In the genomic region with DNA sequence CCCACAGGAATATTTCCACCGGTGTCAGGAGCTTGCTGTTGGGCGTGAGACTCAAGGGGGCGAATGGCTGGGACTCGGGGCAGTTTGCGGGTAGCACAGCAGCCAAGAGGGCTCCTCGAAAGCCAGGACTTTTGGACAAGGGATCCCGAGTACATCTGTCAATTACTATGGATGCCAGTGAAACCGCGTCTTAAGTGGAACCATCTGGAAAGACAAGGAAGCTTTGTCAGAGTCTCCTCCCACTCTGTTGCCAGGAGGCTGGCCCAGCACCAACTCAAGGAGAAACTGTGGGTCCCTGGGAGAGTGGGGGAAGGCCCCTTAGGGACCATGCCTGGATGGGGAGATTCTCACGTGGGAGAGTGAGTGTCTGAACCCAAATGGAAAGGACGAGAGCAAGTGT, we compare ENCODE assay signal across 20 cellular contexts. TPM values are rescaled to one million over a fixed set of nuclear protein-coding genes. Genes with fewer than 3 reads are reported as not detected.
A peak's percentile ranks its signal among the peaks of the same experiment; 100 is the strongest.
DNase-seq lines count a peak whose midpoint lies in the region; ATAC-seq and TF ChIP-seq lines count a peak whose summit lies in the region.
"Had no signal": no experiment of that assay in that cellular context is flagged by ENCODE, and none has a peak within 500 bp of the region (broad histone marks: within the 10 kb centered on the region; RNA-seq: fewer than 3 reads in every experiment).

No MANE protein-coding gene starts in this region.

- CTCF ChIA-PET in A673 (lab: Charles Lee) = no interaction called here

- no peaks in the 10 kb centered on the region for H3K4me1 ChIP-seq in A673 (ENCODE audit: insufficient read depth, low read length, poor library complexity, severe bottlenecking)
- H3K4me1 ChIP-seq: SJCRH30 had no signal

- H3K9ac ChIP-seq in SK-N-MC (ENCODE audit: insufficient read length) = no peak overlapping the region
- H3K9ac ChIP-seq: BLaER1 treated with 17β-estradiol and CSF1 and Interleukin-3, amounts not matched to agents 10 nM and 100 nM had no signal

- H3K9me3 ChIP-seq in A673 (ENCODE audit: low read depth, low read length, poor library complexity, severe bottlenecking) = peaks cover 9% of the 10 kb centered on the region
- H3K9me3 ChIP-seq in SK-N-MC (ENCODE audit: low read depth, low read length) = no peaks in the 10 kb centered on the region
- H3K9me3 ChIP-seq: SJCRH30 had no signal

- intact Hi-C loops in A673 (cut with micrococcal nuclease; ENCODE audit: unreplicated experiment) = no loop called here

- no peak for TF ChIP-seq CTCF in A673 (conservative IDR thresholded peaks at IDR 0.05; ENCODE audit: low read depth, low read length)

- peak; percentile 43 for DNase-seq in A673 (ENCODE audit: low spot score)
- peak; percentile 2 for DNase-seq in EL
- DNase-seq in SK-N-MC (ENCODE audit: low read depth, low spot score) = peak; percentile 5
- DNase-seq in fibroblast of peridontal ligament (ENCODE audit: extremely low read depth) = peak; percentile 89
- DNase-seq in hypothalamus (lab: John Stamatoyannopoulos, UW) = no peak
- no peak for DNase-seq in activated CD8-positive, alpha-beta memory T cell treated with anti-CD3 and anti-CD28 coated beads, Interleukin-2, amount 50 U/mL, for 4 hours
- DNase-seq: 8988T, DND-41, GDM1, Karpas-422, NCI-H1417 treated with DMSO at 0.1 percent for 48 hours, NCI-H1930, NCI-H345, NCI-H524 treated with DMSO at 0.1 percent for 48 hours, PC-9, SJCRH30, SW 1271 had no signal

- no TSS peak for BruUV-seq in A673 (replicated peaks; lab: Mats Ljungman, UMichigan)

- H3K36me3 ChIP-seq in A673 (ENCODE audit: insufficient read depth, low read length, poor library complexity, severe bottlenecking) = no peaks in the 10 kb centered on the region
- no peaks in the 10 kb centered on the region for H3K36me3 ChIP-seq in SK-N-MC (ENCODE audit: insufficient read depth, low read length)
- H3K36me3 ChIP-seq: SJCRH30 had no signal

- no peak overlapping the region for H3K27ac ChIP-seq in A673 (ENCODE audit: low read depth, low read length, poor library complexity, severe bottlenecking)
- no peak overlapping the region for H3K27ac ChIP-seq in SK-N-MC
- H3K27ac ChIP-seq: BLaER1 treated with 17β-estradiol and CSF1 and Interleukin-3, amounts not matched to agents 10 nM and 100 nM; PC-9; SJCRH30 had no signal

- no peak overlapping the region for H3K4me3 ChIP-seq in A673 (ENCODE audit: low read depth, low read length, poor library complexity, severe bottlenecking)
- no peak overlapping the region for H3K4me3 ChIP-seq in SK-N-MC
- H3K4me3 ChIP-seq: PC-9, SJCRH30 had no signal

- peaks cover 26% of the 10 kb centered on the region for H3K27me3 ChIP-seq in A673 (replicated peaks; ENCODE audit: insufficient read depth, low read depth, low read length, poor library complexity)
- H3K27me3 ChIP-seq: BLaER1 treated with 17β-estradiol and CSF1 and Interleukin-3, amounts not matched to agents 10 nM and 100 nM; SJCRH30 had no signal

- POLR2A ChIA-PET in A673 (lab: Charles Lee; ENCODE audit: low non-redundant PET) = no interaction called here

- ATAC-seq in HG02571 (IDR thresholded peaks at IDR 0.05; ENCODE audit: unreplicated experiment) (no peak), SK-N-SH treated with all-trans-retinoic acid at 6 μM for 48 hours (no peak)

TF ChIP-seq in SK-N-SH treated with all-trans-retinoic acid at 6 μM for 48 hours, 23 proteins besides CTCF, POLR2A, EP300 and RAD21:
- TF ChIP-seq BACH2 (CRISPR knock-in tag; IDR thresholded peaks at IDR 0.05; ENCODE audit: borderline replicate concordance) (no peak), ESRRG (CRISPR knock-in tag; IDR thresholded peaks at IDR 0.05) (no peak), ZC3H10 (CRISPR knock-in tag; IDR thresholded peaks at IDR 0.05) (no peak), TSHZ2 (CRISPR knock-in tag; IDR thresholded peaks at IDR 0.05) (no peak), OSR1 (CRISPR knock-in tag; IDR thresholded peaks at IDR 0.05) (no peak), ZFP30 (CRISPR knock-in tag; IDR thresholded peaks at IDR 0.05) (no peak), POU6F1 (CRISPR knock-in tag; IDR thresholded peaks at IDR 0.05; ENCODE audit: borderline replicate concordance, low read depth) (no peak), PATZ1 (CRISPR knock-in tag; IDR thresholded peaks at IDR 0.05; ENCODE audit: borderline replicate concordance) (no peak), CSDC2 (CRISPR knock-in tag; IDR thresholded peaks at IDR 0.05) (no peak), PPARA (CRISPR knock-in tag; IDR thresholded peaks at IDR 0.05; ENCODE audit: borderline replicate concordance) (no peak), RARB (CRISPR knock-in tag; IDR thresholded peaks at IDR 0.05) (no peak), ARNTL (CRISPR knock-in tag; IDR thresholded peaks at IDR 0.05; ENCODE audit: borderline replicate concordance, low read depth) (no peak), GLIS3 (CRISPR knock-in tag; IDR thresholded peaks at IDR 0.05) (no peak), ZNF8 (CRISPR knock-in tag; IDR thresholded peaks at IDR 0.05) (no peak)
- TF ChIP-seq, protein P1, sequence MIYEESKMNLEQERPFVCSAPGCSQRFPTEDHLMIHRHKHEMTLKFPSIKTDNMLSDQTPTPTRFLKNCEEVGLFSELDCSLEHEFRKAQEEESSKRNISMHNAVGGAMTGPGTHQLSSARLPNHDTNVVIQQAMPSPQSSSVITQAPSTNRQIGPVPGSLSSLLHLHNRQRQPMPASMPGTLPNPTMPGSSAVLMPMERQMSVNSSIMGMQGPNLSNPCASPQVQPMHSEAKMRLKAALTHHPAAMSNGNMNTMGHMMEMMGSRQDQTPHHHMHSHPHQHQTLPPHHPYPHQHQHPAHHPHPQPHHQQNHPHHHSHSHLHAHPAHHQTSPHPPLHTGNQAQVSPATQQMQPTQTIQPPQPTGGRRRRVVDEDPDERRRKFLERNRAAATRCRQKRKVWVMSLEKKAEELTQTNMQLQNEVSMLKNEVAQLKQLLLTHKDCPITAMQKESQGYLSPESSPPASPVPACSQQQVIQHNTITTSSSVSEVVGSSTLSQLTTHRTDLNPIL (CRISPR knock-in tag; IDR thresholded peaks at IDR 0.05; ENCODE audit: low read depth) = no peak

RNA-seq across cellular contexts. Expression of gene C10orf143, which starts 57.1 kb away (rescaled TPM):
- total RNA-seq in A673 (2021) = 1.8 and 2.0 TPM in 2 replicates

Comparison
In these comparisons a context has a peak if more than half of its experiments do, and no peak if none do; other contexts are left out.
1. DNase-seq: peak in A673 (single experiment), EL (single experiment), SK-N-MC (single experiment) and fibroblast of peridontal ligament (single experiment); none in hypothalamus (0 of 51) and activated CD8-positive, alpha-beta memory T cell treated with anti-CD3 and anti-CD28 coated beads, Interleukin-2, amount 50 U/mL, for 4 hours (single experiment).